Comparison of ENCODE assay signal across 8 cellular contexts in genomic region chr18:77071711-77072292, GRCh38.
DNase-seq lines count a peak whose midpoint lies in the region; ATAC-seq, FAIRE-seq and TF ChIP-seq lines count a peak whose summit lies in the region.

No MANE protein-coding gene starts in this region.

- H3K4me3 ChIP-seq in A549 (no peak overlapping the region), thoracic aorta (peak overlapping the region; percentile 18)

- no peaks in the 10 kb centered on the region for H3K27me3 ChIP-seq in thoracic aorta (replicated peaks; ENCODE audit: insufficient read depth)

- peak overlapping the region; percentile 63 for H3K4me2 ChIP-seq in A549

- peak; percentile 92; a peak in 4 of 5 replicates for TF ChIP-seq EP300 in A549 (IDR thresholded peaks at IDR 0.05)

- ATAC-seq in A549: peak; percentile 49 to 71
- ATAC-seq in thoracic aorta (ENCODE audit: insufficient number of reproducible peaks, low FRiP score, low read depth): peak; percentile 40
- ATAC-seq in GM18861 (IDR thresholded peaks at IDR 0.05; ENCODE audit: unreplicated experiment): no peak
- ATAC-seq in GM18868 (IDR thresholded peaks at IDR 0.05; ENCODE audit: unreplicated experiment): no peak

- CTCF ChIA-PET in A549 (lab: Yijun Ruan, JAX): interaction anchor here (1.0 to 2.0 kb wide), 4 partner anchors 10 to 140 kb away, joined by 3 to 7 read pairs (median 4); no protein-coding TSS in a partner anchor

- TF ChIP-seq CTCF in A549 (IDR thresholded peaks at IDR 0.05) (no peak), thoracic aorta (IDR thresholded peaks at IDR 0.05) (no peak)

- H3K9me3 ChIP-seq in A549: no peaks in the 10 kb centered on the region
- no peaks in the 10 kb centered on the region for H3K9me3 ChIP-seq in thoracic aorta

- WGBS in A549 (ENCODE audit: missing lambda C conversion rate): 1% methylated on average over 10 of the region's 10 CpGs

- TF ChIP-seq POLR2A in A549 (IDR thresholded peaks at IDR 0.05; ENCODE audit: low read length): no peak

- TF ChIP-seq RAD21 in A549 (conservative IDR thresholded peaks at IDR 0.05 in 1 of 2, IDR thresholded peaks at IDR 0.05 in 1 of 2): peak in 1 of 2 experiments; percentile 44; a peak in 3 of 5 replicates

- H3K27ac ChIP-seq in A549 (peak overlapping the region; percentile 92 to 95), thoracic aorta (peak overlapping the region; percentile 61 to 62)

- H3K4me1 ChIP-seq in A549 (peaks cover 81% of the 10 kb centered on the region), thoracic aorta (ENCODE audit: control insufficient read depth in 1 of 2, low read depth in 2 of 2) (peaks cover 32 to 53% of the 10 kb centered on the region in 2 donors)

- POLR2A ChIA-PET in A549 (lab: Yijun Ruan, JAX): interaction anchor here (0.7 to 1.6 kb wide), 4 partner anchors 30 to 61 kb away, joined by 3 to 10 read pairs (median 5); no protein-coding TSS in a partner anchor

- no peaks in the 10 kb centered on the region for H3K36me3 ChIP-seq in thoracic aorta

- no peak for FAIRE-seq in A549 (lab: Jason Lieb, UNC)

- DNase-seq in A549 (ENCODE audit: low read depth in 1 of 2, low spot score in 1 of 2): peak; percentile 21 to 93
- DNase-seq in NCI-H460 (ENCODE audit: extremely low read depth, low read depth): peak; percentile 98
- DNase-seq in activated naive CD4-positive, alpha-beta T cell treated with anti-CD3 and anti-CD28 coated beads, Interleukin-2, amount 50 U/mL, for 16 hours: peak; percentile 48
- DNase-seq in iris pigment epithelial cell (ENCODE audit: low read depth): peak; percentile 98
- DNase-seq in thoracic aorta (ENCODE audit: low spot score): peak; percentile 49
- DNase-seq in NCI-H2171 treated with DMSO at 0.1 percent for 48 hours (lab: John Stamatoyannopoulos, UW): no peak

TF ChIP-seq in A549, 52 proteins besides CTCF, POLR2A, EP300 and RAD21:
- TF ChIP-seq HDAC2 (IDR thresholded peaks at IDR 0.05) (no peak), PHF8 (IDR thresholded peaks at IDR 0.05; ENCODE audit: borderline replicate concordance, low read depth) (no peak), CBX8 (IDR thresholded peaks at IDR 0.05) (no peak), CEBPB (IDR thresholded peaks at IDR 0.05) (peak; percentile 28 to 66; a peak in 3 of 4 replicates), NPAS2 (CRISPR knock-in tag; IDR thresholded peaks at IDR 0.05; ENCODE audit: borderline replicate concordance) (no peak), PBX3 (IDR thresholded peaks at IDR 0.05) (peak; percentile 85), GATA3 (IDR thresholded peaks at IDR 0.05; ENCODE audit: borderline replicate concordance) (peak; percentile 74; the same call in 1 of the 2 replicates), SMC3 (IDR thresholded peaks at IDR 0.05) (no peak; the same call in 2 of the 3 replicates), BCL3 (IDR thresholded peaks at IDR 0.05) (peak; percentile 85; the same call in 1 of the 3 replicates), E2F6 (IDR thresholded peaks at IDR 0.05; ENCODE audit: borderline replicate concordance, low read depth) (peak; percentile 24; the same call in 1 of the 2 replicates), ESRRA (IDR thresholded peaks at IDR 0.05; ENCODE audit: borderline replicate concordance, low read length) (no peak), CBX2 (IDR thresholded peaks at IDR 0.05; ENCODE audit: borderline replicate concordance, low read depth) (no peak), EHMT2 (IDR thresholded peaks at IDR 0.05; ENCODE audit: low read depth) (no peak), FOSL2 (IDR thresholded peaks at IDR 0.05) (peak; percentile 80), FOSL2 (CRISPR knock-in tag; IDR thresholded peaks at IDR 0.05) (peak; percentile 88), REST (IDR thresholded peaks at IDR 0.05) (no peak), MAFK (IDR thresholded peaks at IDR 0.05; ENCODE audit: partially characterized antibody) (no peak), JUNB (IDR thresholded peaks at IDR 0.05) (peak; percentile 95), RCOR1 (IDR thresholded peaks at IDR 0.05; ENCODE audit: low read depth, low read length) (no peak), USF2 (IDR thresholded peaks at IDR 0.05) (no peak), MAX (IDR thresholded peaks at IDR 0.05) (peak; percentile 47; the same call in 1 of the 2 replicates), ZC3H11A (IDR thresholded peaks at IDR 0.05) (no peak), JUN (IDR thresholded peaks at IDR 0.05) (peak; percentile 86 to 93; a peak in 3 of 5 replicates)

Comparison
In these comparisons a context has a peak if more than half of its experiments do, and no peak if none do; other contexts are left out.
1. ATAC-seq: peak in A549 (2 of 2) and thoracic aorta (single experiment); none in GM18861 (single experiment) and GM18868 (single experiment).